Comparison of ENCODE assay signal across 9 cellular contexts in genomic region chr1:39701092-39701460, GRCh38. TPM values are rescaled to one million over a fixed set of nuclear protein-coding genes. Genes with fewer than 3 reads are reported as not detected.
DNase-seq lines count a peak whose midpoint lies in the region; ATAC-seq and TF ChIP-seq lines count a peak whose summit lies in the region.
"Had no signal": no experiment of that assay in that cellular context is flagged by ENCODE, and none has a peak within 500 bp of the region (broad histone marks: within the 10 kb centered on the region; RNA-seq: fewer than 3 reads in every experiment).

No MANE protein-coding gene starts in this region.

- no peaks in the 10 kb centered on the region for H3K36me3 ChIP-seq in gastroesophageal sphincter

- peaks cover 20% of the 10 kb centered on the region for H3K27me3 ChIP-seq in gastroesophageal sphincter

- no peak overlapping the region for H3K4me3 Mint-ChIP-seq in stimulated activated effector memory CD8-positive, alpha-beta T cell treated with anti-CD3 and anti-CD28 coated beads, Interleukin-12 subunit alpha, Interleukin-12 subunit beta, amount 100 ng/mL, for 72 hours

- H3K9me3 ChIP-seq in gastroesophageal sphincter, result no peaks in the 10 kb centered on the region

- TF ChIP-seq CTCF in fibroblast of pulmonary artery (IDR thresholded peaks at IDR 0.05; ENCODE audit: low read length, missing control alignments), result no peak
- no peak for TF ChIP-seq CTCF in omental fat pad (IDR thresholded peaks at IDR 0.05)
- TF ChIP-seq CTCF in gastroesophageal sphincter (IDR thresholded peaks at IDR 0.05), result no peak

- DNase-seq in DMS79 treated with DMSO at 0.1 percent for 48 hours (lab: John Stamatoyannopoulos, UW), result peak; percentile 97
- peak; percentile 100 for DNase-seq in NCI-H510A (lab: John Stamatoyannopoulos, UW)
- DNase-seq in fibroblast of pulmonary artery (ENCODE audit: low read depth), result peak; percentile 75
- no peak for DNase-seq in omental fat pad (ENCODE audit: low spot score)
- no peak for DNase-seq in stimulated activated effector memory CD8-positive, alpha-beta T cell treated with anti-CD3 and anti-CD28 coated beads, Interleukin-12 subunit alpha, Interleukin-12 subunit beta, amount 100 ng/mL, for 72 hours (ENCODE audit: low spot score in 2 of 2)
- DNase-seq: KG1 had no signal

- TF ChIP-seq POLR2A in gastroesophageal sphincter (IDR thresholded peaks at IDR 0.05), result no peak

- 7 to 17% methylated on average over 4 to 8 of the region's 12 CpGs for WGBS in gastroesophageal sphincter (ENCODE audit: low coverage in 1 of 2), 2 donors

- H3K36me3 Mint-ChIP-seq in stimulated activated effector memory CD8-positive, alpha-beta T cell treated with anti-CD3 and anti-CD28 coated beads, Interleukin-12 subunit alpha, Interleukin-12 subunit beta, amount 100 ng/mL, for 72 hours, result no peaks in the 10 kb centered on the region

- H3K27ac Mint-ChIP-seq in stimulated activated effector memory CD8-positive, alpha-beta T cell treated with anti-CD3 and anti-CD28 coated beads, Interleukin-12 subunit alpha, Interleukin-12 subunit beta, amount 100 ng/mL, for 72 hours, result no peak overlapping the region

- H3K4me3 ChIP-seq in fibroblast of pulmonary artery (replicated peaks; ENCODE audit: low read depth, low read length), result peak overlapping the region; percentile 38
- H3K4me3 ChIP-seq in gastroesophageal sphincter, result no peak overlapping the region

- no peaks in the 10 kb centered on the region for H3K9me3 Mint-ChIP-seq in stimulated activated effector memory CD8-positive, alpha-beta T cell treated with anti-CD3 and anti-CD28 coated beads, Interleukin-12 subunit alpha, Interleukin-12 subunit beta, amount 100 ng/mL, for 72 hours

- ATAC-seq in omental fat pad (ENCODE audit: low FRiP score) (peak; percentile 37), gastroesophageal sphincter (no peak), esophagus mucosa (no peak), HG02970 (IDR thresholded peaks at IDR 0.05; ENCODE audit: low FRiP score, unreplicated experiment) (no peak)
- no peak for ATAC-seq in stimulated activated effector memory CD8-positive, alpha-beta T cell treated with anti-CD3 and anti-CD28 coated beads, Interleukin-12 subunit alpha, Interleukin-12 subunit beta, amount 100 ng/mL, for 72 hours

- H3K4me1 Mint-ChIP-seq in stimulated activated effector memory CD8-positive, alpha-beta T cell treated with anti-CD3 and anti-CD28 coated beads, Interleukin-12 subunit alpha, Interleukin-12 subunit beta, amount 100 ng/mL, for 72 hours, result no peaks in the 10 kb centered on the region

- peaks cover 0 to 10% (median 0%) of the 10 kb centered on the region in 3 donors for H3K4me1 ChIP-seq in gastroesophageal sphincter

- no peak overlapping the region for H3K27ac ChIP-seq in gastroesophageal sphincter

- no peak for TF ChIP-seq EP300 in gastroesophageal sphincter (IDR thresholded peaks at IDR 0.05)

RNA-seq across cellular contexts. Expression of gene HPCAL4, which starts 9.8 kb away (rescaled TPM):
- total RNA-seq in omental fat pad (under 1 TPM in 3 of 4 donors, not detected in 1; 0.16 to 0.74 (median 0.24) TPM), gastroesophageal sphincter (1 to 10 TPM in 1 of 4 donors, under 1 TPM in 1, not detected in 2; 0.17 to 1.8 TPM), esophagus mucosa (not detected)

RNA-seq across cellular contexts. Expression of gene NT5C1A, which starts 29.2 kb away (rescaled TPM):
- total RNA-seq in omental fat pad, result 1 to 10 TPM in 1 of 4 donors, not detected in 3; 1.3 TPM
- 1 to 10 TPM in 1 of 4 donors, not detected in 3; 1.1 TPM for total RNA-seq in gastroesophageal sphincter
- total RNA-seq in esophagus mucosa, result not detected

RNA-seq across cellular contexts. Expression of gene PPIE, which starts 37.6 kb away (rescaled TPM):
- total RNA-seq in omental fat pad (10 to 100 TPM; 22.7 to 39.6 (median 27.8) TPM), gastroesophageal sphincter (10 to 100 TPM; 38.5 to 45.1 (median 42.0) TPM), esophagus mucosa (43.8 TPM)

Comparison
In these comparisons a context has a peak if more than half of its experiments do, and no peak if none do; other contexts are left out.
1. DNase-seq: peak in DMS79 treated with DMSO at 0.1 percent for 48 hours (single experiment), NCI-H510A (single experiment) and fibroblast of pulmonary artery (single experiment); none in omental fat pad (single experiment) and stimulated activated effector memory CD8-positive, alpha-beta T cell treated with anti-CD3 and anti-CD28 coated beads, Interleukin-12 subunit alpha, Interleukin-12 subunit beta, amount 100 ng/mL, for 72 hours (0 of 2).